In the genomic region with DNA sequence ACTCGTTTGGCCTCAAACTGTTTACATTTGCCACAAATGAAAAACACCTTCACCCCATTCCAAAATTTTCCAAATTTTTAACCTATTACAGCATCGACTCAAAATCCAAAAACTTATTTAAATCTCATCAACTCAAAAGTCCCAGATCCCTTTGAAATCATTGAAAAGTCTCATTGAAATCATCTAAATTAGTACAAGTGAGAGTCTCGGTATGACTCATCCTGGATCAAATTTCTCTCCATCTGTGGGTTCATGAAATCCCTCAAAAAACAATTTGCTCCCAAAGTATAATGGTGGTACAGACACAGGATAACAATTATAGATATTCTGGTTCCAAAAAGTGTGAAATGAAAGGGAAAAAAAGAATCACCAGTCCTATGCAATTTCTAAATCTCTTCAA, we compare ENCODE assay signal across 24 cellular contexts.
"Had no signal": no experiment of that assay in that cellular context is flagged by ENCODE, and none has a peak within 500 bp of the region (broad histone marks: within the 10 kb centered on the region; RNA-seq: fewer than 3 reads in every experiment).

No MANE protein-coding gene starts in this region.

- H3K4me2 ChIP-seq: smooth muscle cell had no signal

- H3K4me3 Mint-ChIP-seq: activated B cell treated with CpG ODN at 0.5 μM for 24 hours; activated CD4-positive, alpha-beta T cell treated with anti-CD3 and anti-CD28 coated beads for 36 hours; activated naive CD8-positive, alpha-beta T cell treated with anti-CD3 and anti-CD28 coated beads for 36 hours; activated T-cell treated with anti-CD3 and anti-CD28 coated beads, Interleukin-2, amount 50 U/mL, for 4 hours; brain; natural killer cell; stimulated activated naive B cell treated with anti-CD40 and anti-IgM and Interleukin-4, amounts not matched to agents 10 μg/mL and 1 μg/mL and 100 μg/mL, for 72 hours had no signal

- H3K9me3 ChIP-seq: esophagus muscularis mucosa, gastroesophageal sphincter, sigmoid colon, upper lobe of left lung had no signal

- H3K4me1 Mint-ChIP-seq: activated B cell treated with CpG ODN at 0.5 μM for 24 hours; activated CD4-positive, alpha-beta T cell treated with anti-CD3 and anti-CD28 coated beads for 36 hours; activated naive CD8-positive, alpha-beta T cell treated with anti-CD3 and anti-CD28 coated beads for 36 hours; natural killer cell; stimulated activated naive B cell treated with anti-CD40 and anti-IgM and Interleukin-4, amounts not matched to agents 10 μg/mL and 1 μg/mL and 100 μg/mL, for 72 hours had no signal

- ATAC-seq: activated CD4-positive, alpha-beta T cell treated with anti-CD3 and anti-CD28 coated beads for 36 hours; activated T-cell treated with anti-CD3 and anti-CD28 coated beads, Interleukin-2, amount 50 U/mL, for 4 hours; gastroesophageal sphincter; left ventricle myocardium superior; natural killer cell; stimulated activated naive B cell treated with anti-CD40 and anti-IgM and Interleukin-4, amounts not matched to agents 10 μg/mL and 1 μg/mL and 100 μg/mL, for 72 hours had no signal

- H3K36me3 ChIP-seq: esophagus muscularis mucosa, gastroesophageal sphincter, sigmoid colon, upper lobe of left lung had no signal

- H3K36me3 Mint-ChIP-seq: activated naive CD8-positive, alpha-beta T cell treated with anti-CD3 and anti-CD28 coated beads for 36 hours; brain; natural killer cell; stimulated activated naive B cell treated with anti-CD40 and anti-IgM and Interleukin-4, amounts not matched to agents 10 μg/mL and 1 μg/mL and 100 μg/mL, for 72 hours had no signal

- H3K4me3 ChIP-seq: esophagus muscularis mucosa, gastroesophageal sphincter, sigmoid colon, smooth muscle cell, upper lobe of left lung had no signal

- H3K27ac Mint-ChIP-seq: activated B cell treated with CpG ODN at 0.5 μM for 24 hours; activated CD4-positive, alpha-beta T cell treated with anti-CD3 and anti-CD28 coated beads for 36 hours; activated naive CD8-positive, alpha-beta T cell treated with anti-CD3 and anti-CD28 coated beads for 36 hours; brain; natural killer cell; stimulated activated naive B cell treated with anti-CD40 and anti-IgM and Interleukin-4, amounts not matched to agents 10 μg/mL and 1 μg/mL and 100 μg/mL, for 72 hours had no signal

- H3K27ac ChIP-seq: esophagus muscularis mucosa, gastroesophageal sphincter, sigmoid colon, upper lobe of left lung had no signal

- H3K27me3 Mint-ChIP-seq: activated B cell treated with CpG ODN at 0.5 μM for 24 hours; activated CD4-positive, alpha-beta T cell treated with anti-CD3 and anti-CD28 coated beads for 36 hours; activated naive CD8-positive, alpha-beta T cell treated with anti-CD3 and anti-CD28 coated beads for 36 hours; brain; stimulated activated naive B cell treated with anti-CD40 and anti-IgM and Interleukin-4, amounts not matched to agents 10 μg/mL and 1 μg/mL and 100 μg/mL, for 72 hours had no signal

- H3K4me1 ChIP-seq: esophagus muscularis mucosa, gastroesophageal sphincter, sigmoid colon, upper lobe of left lung had no signal

- H3K27me3 ChIP-seq: esophagus muscularis mucosa, gastroesophageal sphincter, sigmoid colon, upper lobe of left lung had no signal

- DNase-seq: activated B cell treated with CpG ODN at 0.5 μM for 24 hours; activated CD4-positive, alpha-beta T cell treated with anti-CD3 and anti-CD28 coated beads for 36 hours; activated CD4-positive, alpha-beta T cell treated with anti-CD3 and anti-CD28 coated beads, Interleukin-2, amount 50 U/mL, for 4 hours; activated CD8-positive, alpha-beta memory T cell treated with anti-CD3 and anti-CD28 coated beads for 24 hours; activated CD8-positive, alpha-beta memory T cell treated with anti-CD3 and anti-CD28 coated beads, Interleukin-2, amount 50 U/mL, for 48 hours; activated naive CD4-positive, alpha-beta T cell treated with Interleukin-2 at 50 U/mL for 16 hours; activated naive CD8-positive, alpha-beta T cell treated with anti-CD3 and anti-CD28 coated beads for 36 hours; activated T-cell treated with anti-CD3 and anti-CD28 coated beads, Interleukin-2, amount 50 U/mL, for 4 hours; amniotic stem cell; head of caudate nucleus; left ventricle myocardium superior; mammary epithelial cell; midbrain; natural killer cell; sigmoid colon; stimulated activated CD4-positive, alpha-beta T cell treated with anti-CD3 and anti-CD28 coated beads, Interleukin-2, amount 100 ng/mL, for 48 hours; stimulated activated CD8-positive, alpha-beta memory T cell treated with anti-CD3 and anti-CD28 coated beads, Interleukin-4, amount 100 ng/mL, for 48 hours; stimulated activated naive B cell treated with anti-CD40 and anti-IgM and Interleukin-4, amounts not matched to agents 10 μg/mL and 1 μg/mL and 100 μg/mL, for 72 hours; T1000; upper lobe of left lung had no signal

- H3K9me3 Mint-ChIP-seq: activated B cell treated with CpG ODN at 0.5 μM for 24 hours; brain; stimulated activated naive B cell treated with anti-CD40 and anti-IgM and Interleukin-4, amounts not matched to agents 10 μg/mL and 1 μg/mL and 100 μg/mL, for 72 hours had no signal
